ENCODE assay signal across 8 cellular contexts in the genomic region with DNA sequence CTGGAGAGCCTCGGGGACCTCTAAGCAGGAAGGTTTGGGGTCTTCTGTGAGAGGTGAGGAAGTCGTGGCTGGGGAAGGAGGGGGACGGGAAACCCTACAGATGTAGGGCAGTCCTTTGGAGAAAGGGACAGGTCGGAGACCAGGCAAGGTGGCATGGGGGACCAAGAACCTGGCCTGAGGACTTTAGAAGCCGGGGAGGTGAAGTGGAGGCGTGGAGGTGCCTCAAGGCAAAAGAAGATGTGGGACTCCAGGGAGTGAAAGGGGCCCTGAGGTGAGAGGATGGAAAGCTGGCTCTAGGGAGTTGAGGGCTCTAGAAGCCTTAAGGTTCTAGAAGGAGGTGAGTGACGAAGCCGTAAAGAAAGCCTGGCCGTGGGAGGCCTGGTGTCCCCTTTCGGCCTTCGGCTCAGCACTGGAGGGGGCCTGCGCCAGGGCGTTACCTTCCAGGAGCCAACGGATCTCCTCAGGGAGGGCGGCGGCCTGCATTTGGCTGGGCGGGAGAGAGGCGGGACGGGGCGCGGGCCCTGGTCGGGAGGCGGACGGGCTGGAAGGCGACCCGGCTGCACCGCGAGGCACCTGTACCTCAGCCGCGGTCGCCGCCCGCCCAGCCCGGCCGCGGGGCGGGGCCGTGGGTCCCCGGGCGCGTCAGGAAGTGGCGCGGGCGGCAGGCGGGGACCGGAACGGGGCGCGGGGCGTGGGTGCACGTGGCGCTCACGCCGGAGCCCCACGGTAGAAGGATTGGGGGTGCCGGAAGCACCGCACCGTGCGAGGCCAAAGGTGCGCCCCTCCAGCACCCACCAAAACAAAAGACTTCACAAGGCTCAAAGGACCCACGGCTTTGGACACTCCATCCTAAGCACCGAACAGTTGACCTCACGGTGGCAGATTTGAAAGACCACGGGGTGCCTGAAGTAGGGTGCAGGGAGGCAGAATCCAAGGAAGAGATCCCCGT. TPM values are rescaled to one million over a fixed set of nuclear protein-coding genes. Genes with fewer than 3 reads are reported as not detected.
A peak's percentile ranks its signal among the peaks of the same experiment; 100 is the strongest.
DNase-seq lines count a peak whose midpoint lies in the region; ATAC-seq and TF ChIP-seq lines count a peak whose summit lies in the region.

Gene SKAP1 (minus strand): TSS at position 577 of the 949 bp plus-strand sequence.

- peak within 1 kb of the TSS; percentile 92 for H2AFZ ChIP-seq in MM.1S (ENCODE audit: low read length)

- H3K79me2 ChIP-seq in MM.1S (ENCODE audit: low read length), result peaks cover 31% of the 10 kb centered on the region

- H3K27ac Mint-ChIP-seq in memory B cell, result peak within 1 kb of the TSS; percentile 46

- peak within 1 kb of the TSS; percentile 72 for H3K9ac ChIP-seq in MM.1S (ENCODE audit: low read length)

- H3K4me3 Mint-ChIP-seq in memory B cell, result peak within 1 kb of the TSS; percentile 84

- no peaks in the 10 kb centered on the region for H3K27me3 ChIP-seq in MM.1S (replicated peaks; ENCODE audit: insufficient read depth, low read length)
- H3K27me3 ChIP-seq in thymus (ENCODE audit: control insufficient read depth, insufficient read depth), result no peaks in the 10 kb centered on the region

- peak within 1 kb of the TSS; percentile 74 for H3K4me2 ChIP-seq in MM.1S (ENCODE audit: low read depth, low read length)

- H3K9me3 Mint-ChIP-seq in memory B cell, result no peaks in the 10 kb centered on the region

- H3K36me3 Mint-ChIP-seq in memory B cell, result peaks cover 4% of the 10 kb centered on the region

- TF ChIP-seq CTCF in MM.1S (IDR thresholded peaks at IDR 0.05; ENCODE audit: low read length), result no peak

- no peaks in the 10 kb centered on the region for H4K20me1 ChIP-seq in MM.1S (ENCODE audit: insufficient read depth, low read length)

- peak; percentile 88 for ATAC-seq in memory B cell (ENCODE audit: low read depth)

- H3K27ac ChIP-seq in MM.1S (ENCODE audit: low read length) (peak within 1 kb of the TSS; percentile 29; the same call in 1 of the 2 replicates), thymus (ENCODE audit: low read depth) (peak within 1 kb of the TSS; percentile 82)

- 10% methylated on average over 65 of the region's 65 CpGs for WGBS in thymus

- peaks cover 40% of the 10 kb centered on the region for H3K4me1 ChIP-seq in MM.1S (ENCODE audit: low read length)
- H3K4me1 ChIP-seq in thymus (ENCODE audit: control insufficient read depth, insufficient read depth, low read length), result peaks cover 13% of the 10 kb centered on the region

- no peaks in the 10 kb centered on the region for H3K36me3 ChIP-seq in MM.1S (replicated peaks; ENCODE audit: insufficient read depth, low read length)
- H3K36me3 ChIP-seq in thymus (ENCODE audit: control insufficient read depth, insufficient read depth), result no peaks in the 10 kb centered on the region

- peaks cover 10% of the 10 kb centered on the region for H3F3A ChIP-seq in MM.1S (ENCODE audit: insufficient read depth, low read length)

- DNase-seq in GM19238 (ENCODE audit: insufficient read length, low spot score), result peak; percentile 55
- peak; percentile 38 for DNase-seq in MM.1S
- DNase-seq in activated gamma-delta T cell treated with Interleukin-2 at 50 U/mL for 16 hours, result peak; percentile 62
- peak in 1 of 2 donors; percentile 40 for DNase-seq in memory B cell (ENCODE audit: low spot score in 2 of 2)
- no peak for DNase-seq in NCI-H187 treated with DMSO at 0.1 percent for 48 hours (lab: John Stamatoyannopoulos, UW)
- DNase-seq in NCI-H1694 treated with DMSO at 0.1 percent for 48 hours (lab: John Stamatoyannopoulos, UW), result no peak
- no peak for DNase-seq in RKO (ENCODE audit: low spot score)

- H3K9me2 ChIP-seq in MM.1S (replicated peaks; ENCODE audit: insufficient read depth, low read length), result no peaks in the 10 kb centered on the region

- peaks cover 32% of the 10 kb centered on the region for H3K27me3 Mint-ChIP-seq in memory B cell

- peak within 1 kb of the TSS; percentile 63 for H3K4me3 ChIP-seq in MM.1S (ENCODE audit: low read length)
- peak within 1 kb of the TSS; percentile 60 for H3K4me3 ChIP-seq in thymus (ENCODE audit: low read length)

- H3K9me3 ChIP-seq in MM.1S (replicated peaks; ENCODE audit: insufficient read depth, low read length) (no peaks in the 10 kb centered on the region), thymus (ENCODE audit: control insufficient read depth) (no peaks in the 10 kb centered on the region)

- H3K4me1 Mint-ChIP-seq in memory B cell, result peaks cover 25% of the 10 kb centered on the region

RNA-seq across cellular contexts. Expression of gene SKAP1, which starts in this region (rescaled TPM):
- polyA plus RNA-seq in thymus, result 64.4 TPM

Comparison
In these comparisons a context has a peak if more than half of its experiments do, and no peak if none do; other contexts are left out.
1. DNase-seq: peak in GM19238 (single experiment), MM.1S (single experiment) and activated gamma-delta T cell treated with Interleukin-2 at 50 U/mL for 16 hours (single experiment); none in NCI-H187 treated with DMSO at 0.1 percent for 48 hours (single experiment), NCI-H1694 treated with DMSO at 0.1 percent for 48 hours (single experiment) and RKO (single experiment).